25 cellular contexts compared by ENCODE assay signal in the genomic region with DNA sequence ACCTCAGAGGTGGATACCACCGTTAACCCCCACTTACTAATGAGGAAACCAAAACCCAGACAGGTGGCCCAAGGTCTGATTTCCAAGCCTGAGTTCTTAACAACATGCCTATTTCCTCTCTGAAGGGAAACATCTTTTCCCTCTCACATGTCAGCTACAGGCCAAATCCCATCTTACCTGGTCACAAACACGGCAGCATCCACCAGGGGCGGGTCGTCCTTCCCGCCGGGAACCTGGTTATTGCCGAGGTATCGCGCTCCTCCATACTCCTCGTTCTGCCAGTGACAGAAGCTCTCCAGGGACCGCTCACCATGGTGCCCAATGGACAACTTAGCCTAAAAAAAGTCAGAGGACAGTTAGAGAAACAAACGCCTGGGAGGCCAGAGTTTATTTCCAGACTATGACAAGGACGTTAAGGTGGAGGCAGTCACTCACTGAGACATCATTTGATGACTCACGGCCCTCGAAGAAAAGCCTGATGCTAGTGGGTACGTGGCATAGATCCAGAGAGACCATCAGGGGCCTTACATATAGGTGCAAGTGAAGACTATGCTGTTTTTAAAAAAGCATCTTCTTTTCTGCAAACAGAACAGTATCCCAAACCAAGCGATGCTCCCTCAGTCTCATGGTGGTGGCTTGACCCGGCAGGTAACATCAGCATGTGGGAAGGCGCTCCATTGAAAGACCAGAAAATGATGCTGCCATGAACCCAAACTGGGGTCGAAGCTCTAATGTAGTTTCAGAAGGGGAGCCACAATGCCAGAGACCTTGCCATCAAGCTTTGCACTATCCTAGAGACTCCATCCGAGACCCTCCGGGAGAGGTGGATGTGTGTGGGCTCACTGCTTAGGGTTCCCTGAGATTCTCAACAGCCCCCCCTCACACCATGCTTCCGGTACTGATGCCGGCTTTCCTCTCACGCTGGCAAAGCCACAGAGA.
"Had no signal": no experiment of that assay in that cellular context is flagged by ENCODE, and none has a peak within 500 bp of the region (broad histone marks: within the 10 kb centered on the region; RNA-seq: fewer than 3 reads in every experiment).

No MANE protein-coding gene starts in this region.

- H3K27me3 Mint-ChIP-seq: activated naive CD4-positive, alpha-beta T cell treated with anti-CD3 and anti-CD28 coated beads, Interleukin-2, amount 50 U/mL, for 24 hours; activated naive CD8-positive, alpha-beta T cell treated with anti-CD3 and anti-CD28 coated beads, Interleukin-2, amount 50 U/mL, for 24 hours; naive thymus-derived CD4-positive, alpha-beta T cell; stimulated activated naive B cell treated with anti-CD40 and anti-IgM and Interleukin-4, amounts not matched to agents 10 μg/mL and 1 μg/mL and 100 μg/mL, for 72 hours had no signal

- ATAC-seq: activated naive CD8-positive, alpha-beta T cell treated with anti-CD3 and anti-CD28 coated beads, Interleukin-2, amount 50 U/mL, for 24 hours; gastrocnemius medialis; left ventricle myocardium superior; naive thymus-derived CD4-positive, alpha-beta T cell; pancreas; right cardiac atrium; stimulated activated naive B cell treated with anti-CD40 and anti-IgM and Interleukin-4, amounts not matched to agents 10 μg/mL and 1 μg/mL and 100 μg/mL, for 72 hours had no signal

- H3K9me3 Mint-ChIP-seq: activated naive CD4-positive, alpha-beta T cell treated with anti-CD3 and anti-CD28 coated beads, Interleukin-2, amount 50 U/mL, for 24 hours had no signal

- H3K4me1 Mint-ChIP-seq: activated naive CD4-positive, alpha-beta T cell treated with anti-CD3 and anti-CD28 coated beads, Interleukin-2, amount 50 U/mL, for 24 hours; activated naive CD8-positive, alpha-beta T cell treated with anti-CD3 and anti-CD28 coated beads, Interleukin-2, amount 50 U/mL, for 24 hours; naive thymus-derived CD4-positive, alpha-beta T cell; stimulated activated naive B cell treated with anti-CD40 and anti-IgM and Interleukin-4, amounts not matched to agents 10 μg/mL and 1 μg/mL and 100 μg/mL, for 72 hours had no signal

- H3K27ac Mint-ChIP-seq: activated naive CD4-positive, alpha-beta T cell treated with anti-CD3 and anti-CD28 coated beads, Interleukin-2, amount 50 U/mL, for 24 hours; activated naive CD8-positive, alpha-beta T cell treated with anti-CD3 and anti-CD28 coated beads, Interleukin-2, amount 50 U/mL, for 24 hours; naive thymus-derived CD4-positive, alpha-beta T cell; stimulated activated naive B cell treated with anti-CD40 and anti-IgM and Interleukin-4, amounts not matched to agents 10 μg/mL and 1 μg/mL and 100 μg/mL, for 72 hours; T-helper 1 cell treated with Interleukin-12 subunit alpha and Interleukin-12 subunit beta and Interleukin-4 antibody, amounts not matched to agents 30 μg/mL and 1 μg/mL, for 36 hours had no signal

- H3K36me3 ChIP-seq: breast epithelium, suprapubic skin, tibial artery had no signal

- H3K4me3 ChIP-seq: breast epithelium, gastrocnemius medialis, pancreas, psoas muscle, suprapubic skin, tibial artery had no signal

- H3K4me1 ChIP-seq: breast epithelium, gastrocnemius medialis, pancreas, psoas muscle, tibial artery had no signal

- H3K36me3 Mint-ChIP-seq: stimulated activated naive B cell treated with anti-CD40 and anti-IgM and Interleukin-4, amounts not matched to agents 10 μg/mL and 1 μg/mL and 100 μg/mL, for 72 hours had no signal

- DNase-seq: activated CD4-positive, alpha-beta T cell treated with anti-CD3 and anti-CD28 coated beads for 48 hours; activated CD4-positive, alpha-beta T cell treated with anti-CD3 and anti-CD28 coated beads, Interleukin-2, amount 50 U/mL, for 48 hours; activated naive CD8-positive, alpha-beta T cell treated with anti-CD3 and anti-CD28 coated beads, Interleukin-2, amount 50 U/mL, for 24 hours; central memory CD4-positive, alpha-beta T cell; dermis blood vessel endothelial cell; effector CD8-positive, alpha-beta T cell; gastrocnemius medialis; glutamatergic neuron; islet precursor cell; left ventricle myocardium superior; midbrain; naive thymus-derived CD4-positive, alpha-beta T cell; pancreas; psoas muscle; right cardiac atrium; stimulated activated CD4-positive, alpha-beta T cell treated with anti-CD3 and anti-CD28 coated beads, Interleukin-15, amount 100 ng/mL, for 24 hours; stimulated activated CD4-positive, alpha-beta T cell treated with anti-CD3 and anti-CD28 coated beads, Interleukin-2, amount 100 ng/mL, for 24 hours; stimulated activated naive B cell treated with anti-CD40 and anti-IgM and Interleukin-4, amounts not matched to agents 10 μg/mL and 1 μg/mL and 100 μg/mL, for 72 hours; T-helper 9 cell had no signal

- H3K9me3 ChIP-seq: breast epithelium, gastrocnemius medialis, pancreas, psoas muscle, suprapubic skin, tibial artery had no signal

- H3K4me3 Mint-ChIP-seq: activated naive CD4-positive, alpha-beta T cell treated with anti-CD3 and anti-CD28 coated beads, Interleukin-2, amount 50 U/mL, for 24 hours; activated naive CD8-positive, alpha-beta T cell treated with anti-CD3 and anti-CD28 coated beads, Interleukin-2, amount 50 U/mL, for 24 hours; naive thymus-derived CD4-positive, alpha-beta T cell; stimulated activated naive B cell treated with anti-CD40 and anti-IgM and Interleukin-4, amounts not matched to agents 10 μg/mL and 1 μg/mL and 100 μg/mL, for 72 hours; T-helper 1 cell treated with Interleukin-12 subunit alpha and Interleukin-12 subunit beta and Interleukin-4 antibody, amounts not matched to agents 30 μg/mL and 1 μg/mL, for 36 hours had no signal

- H3K27ac ChIP-seq: breast epithelium, gastrocnemius medialis, pancreas, psoas muscle, suprapubic skin, tibial artery, VCaP had no signal

- H3K27me3 ChIP-seq: breast epithelium, gastrocnemius medialis, pancreas, suprapubic skin, tibial artery had no signal
